ENCODE assay signal across 1 cellular context in the genomic region with DNA sequence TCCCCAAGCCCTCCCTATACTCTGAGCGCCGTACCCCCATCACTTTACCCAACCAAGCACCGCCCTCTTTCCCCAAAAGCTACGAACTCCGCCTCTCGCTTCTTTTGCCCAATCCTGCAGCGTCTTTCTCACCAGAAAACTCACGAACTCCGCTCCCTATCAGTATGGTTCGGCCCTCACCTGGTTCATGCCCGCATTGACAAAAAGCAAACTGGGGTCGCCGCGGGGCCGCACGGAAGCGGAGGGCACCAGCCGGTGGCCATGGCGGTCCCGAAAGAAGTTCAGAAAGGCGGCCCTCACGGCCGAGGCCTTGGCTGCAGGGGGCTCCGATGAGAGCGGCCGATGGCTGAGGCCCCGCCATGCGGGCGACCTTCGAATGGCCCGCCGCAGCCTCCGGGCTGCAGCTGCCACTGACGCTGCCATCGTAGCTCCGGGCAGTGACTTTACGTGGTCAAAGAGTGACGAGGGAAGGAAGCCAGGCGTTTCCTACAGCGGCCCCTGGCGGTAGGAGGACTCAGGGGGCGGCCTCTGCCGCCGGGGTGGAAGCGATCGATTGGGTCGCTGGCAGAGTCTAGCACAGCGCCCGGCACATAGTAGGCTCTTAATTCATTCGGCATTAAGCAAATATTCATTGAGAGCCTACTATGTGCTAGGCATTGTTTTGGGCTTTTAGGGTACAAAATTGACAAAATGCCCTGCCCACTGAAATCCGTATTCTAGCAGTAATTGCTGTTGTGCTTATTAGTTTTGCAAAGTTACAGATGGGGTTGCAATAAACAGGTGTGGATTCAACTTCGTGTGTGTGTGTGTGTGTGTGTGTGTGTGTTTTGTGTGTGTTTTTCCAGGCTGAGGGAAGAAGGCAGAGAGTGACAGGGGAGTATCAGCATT.
TF ChIP-seq lines count a peak whose summit lies in the region.

Gene AARS2 (minus strand): TSS at position 447 of the 888 bp plus-strand sequence. CDS start 24 bp downstream, at position 423.

TF ChIP-seq in HepG2, 621 proteins besides CTCF, POLR2A, EP300 and RAD21 (continued from another document and continues in another):
- TF ChIP-seq BHLHE40 (IDR thresholded peaks at IDR 0.05; ENCODE audit: low read length) (peak; percentile 59; the same call in 1 of the 2 replicates), HOXA5 (CRISPR knock-in tag; IDR thresholded peaks at IDR 0.05) (peak; percentile 97), POGZ (CRISPR knock-in tag; IDR thresholded peaks at IDR 0.05) (peak; percentile 100), ZNF138 (CRISPR knock-in tag; IDR thresholded peaks at IDR 0.05; ENCODE audit: low read depth) (peak; percentile 91; the same call in 1 of the 2 replicates), YEATS4 (CRISPR knock-in tag; IDR thresholded peaks at IDR 0.05; ENCODE audit: borderline replicate concordance) (peak; percentile 99), DR1 (CRISPR knock-in tag; IDR thresholded peaks at IDR 0.05) (peak; percentile 95), ZFP91 (CRISPR knock-in tag; IDR thresholded peaks at IDR 0.05; ENCODE audit: borderline replicate concordance) (peak; percentile 97), MIER3 (CRISPR knock-in tag; IDR thresholded peaks at IDR 0.05; ENCODE audit: borderline replicate concordance) (peak; percentile 98), CAMTA2 (CRISPR knock-in tag; IDR thresholded peaks at IDR 0.05; ENCODE audit: borderline replicate concordance) (peak; percentile 64; the same call in 1 of the 2 replicates), ARNT (IDR thresholded peaks at IDR 0.05) (no peak), GMEB2 (CRISPR knock-in tag; IDR thresholded peaks at IDR 0.05; ENCODE audit: low read depth) (peak; percentile 93), GZF1 (CRISPR knock-in tag; IDR thresholded peaks at IDR 0.05) (peak; percentile 68; the same call in 1 of the 2 replicates), ZSCAN29 (CRISPR knock-in tag; conservative IDR thresholded peaks at IDR 0.05) (peak; percentile 72; the same call in 1 of the 2 replicates), FOXO1 (CRISPR knock-in tag; IDR thresholded peaks at IDR 0.05) (peak; percentile 85), GPN1 (CRISPR knock-in tag; IDR thresholded peaks at IDR 0.05; ENCODE audit: borderline replicate concordance) (peak; percentile 91), ZBTB46 (CRISPR knock-in tag; IDR thresholded peaks at IDR 0.05; ENCODE audit: borderline replicate concordance) (peak; percentile 55; the same call in 1 of the 2 replicates), ISL2 (CRISPR knock-in tag; IDR thresholded peaks at IDR 0.05) (peak; percentile 90), ZNF17 (CRISPR knock-in tag; IDR thresholded peaks at IDR 0.05) (0 out of 2 replicates have a peak, but pooled peaks have one; percentile 53), ZNF704 (CRISPR knock-in tag; IDR thresholded peaks at IDR 0.05; ENCODE audit: borderline replicate concordance) (peak; percentile 91), SMAD3 (CRISPR knock-in tag; IDR thresholded peaks at IDR 0.05) (peak; percentile 97), ZNF407 (CRISPR knock-in tag; IDR thresholded peaks at IDR 0.05; ENCODE audit: not compliant biosample characterization) (peak; percentile 94), PPARG (CRISPR knock-in tag; conservative IDR thresholded peaks at IDR 0.05) (peak; percentile 75), PRDM4 (CRISPR knock-in tag; IDR thresholded peaks at IDR 0.05; ENCODE audit: borderline replicate concordance) (peak; percentile 58; the same call in 1 of the 2 replicates), PAF1 (CRISPR knock-in tag; IDR thresholded peaks at IDR 0.05) (no peak)
- TF ChIP-seq, protein P1, sequence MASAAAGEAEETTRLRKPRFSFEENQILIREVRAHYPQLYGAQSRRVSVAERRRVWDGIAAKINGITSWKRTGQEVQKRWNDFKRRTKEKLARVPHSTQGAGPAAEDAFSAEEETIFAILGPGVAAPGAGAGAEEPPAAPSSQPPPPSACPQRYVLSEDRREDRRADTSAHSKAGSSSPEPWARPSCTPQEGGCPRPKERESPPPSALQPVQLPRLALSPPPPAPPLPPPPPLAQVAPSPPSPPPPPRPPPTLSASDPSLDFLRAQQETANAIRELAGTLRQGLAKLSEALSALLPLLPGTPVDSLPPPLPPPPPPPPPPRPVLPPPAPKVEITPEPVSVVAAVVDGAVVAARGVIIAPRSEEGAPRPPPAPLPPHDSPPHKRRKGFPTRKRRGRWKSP (CRISPR knock-in tag; IDR thresholded peaks at IDR 0.05) = peak; percentile 76
- TF ChIP-seq, protein P2, sequence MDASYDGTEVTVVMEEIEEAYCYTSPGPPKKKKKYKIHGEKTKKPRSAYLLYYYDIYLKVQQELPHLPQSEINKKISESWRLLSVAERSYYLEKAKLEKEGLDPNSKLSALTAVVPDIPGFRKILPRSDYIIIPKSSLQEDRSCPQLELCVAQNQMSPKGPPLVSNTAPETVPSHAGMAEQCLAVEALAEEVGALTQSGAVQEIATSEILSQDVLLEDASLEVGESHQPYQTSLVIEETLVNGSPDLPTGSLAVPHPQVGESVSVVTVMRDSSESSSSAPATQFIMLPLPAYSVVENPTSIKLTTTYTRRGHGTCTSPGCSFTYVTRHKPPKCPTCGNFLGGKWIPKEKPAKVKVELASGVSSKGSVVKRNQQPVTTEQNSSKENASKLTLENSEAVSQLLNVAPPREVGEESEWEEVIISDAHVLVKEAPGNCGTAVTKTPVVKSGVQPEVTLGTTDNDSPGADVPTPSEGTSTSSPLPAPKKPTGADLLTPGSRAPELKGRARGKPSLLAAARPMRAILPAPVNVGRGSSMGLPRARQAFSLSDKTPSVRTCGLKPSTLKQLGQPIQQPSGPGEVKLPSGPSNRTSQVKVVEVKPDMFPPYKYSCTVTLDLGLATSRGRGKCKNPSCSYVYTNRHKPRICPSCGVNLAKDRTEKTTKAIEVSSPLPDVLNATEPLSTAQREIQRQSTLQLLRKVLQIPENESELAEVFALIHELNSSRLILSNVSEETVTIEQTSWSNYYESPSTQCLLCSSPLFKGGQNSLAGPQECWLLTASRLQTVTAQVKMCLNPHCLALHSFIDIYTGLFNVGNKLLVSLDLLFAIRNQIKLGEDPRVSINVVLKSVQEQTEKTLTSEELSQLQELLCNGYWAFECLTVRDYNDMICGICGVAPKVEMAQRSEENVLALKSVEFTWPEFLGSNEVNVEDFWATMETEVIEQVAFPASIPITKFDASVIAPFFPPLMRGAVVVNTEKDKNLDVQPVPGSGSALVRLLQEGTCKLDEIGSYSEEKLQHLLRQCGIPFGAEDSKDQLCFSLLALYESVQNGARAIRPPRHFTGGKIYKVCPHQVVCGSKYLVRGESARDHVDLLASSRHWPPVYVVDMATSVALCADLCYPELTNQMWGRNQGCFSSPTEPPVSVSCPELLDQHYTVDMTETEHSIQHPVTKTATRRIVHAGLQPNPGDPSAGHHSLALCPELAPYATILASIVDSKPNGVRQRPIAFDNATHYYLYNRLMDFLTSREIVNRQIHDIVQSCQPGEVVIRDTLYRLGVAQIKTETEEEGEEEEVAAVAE (CRISPR knock-in tag; IDR thresholded peaks at IDR 0.05; ENCODE audit: borderline replicate concordance) = peak; percentile 96
